Comparison of ENCODE assay signal across 30 cellular contexts in the genomic region with DNA sequence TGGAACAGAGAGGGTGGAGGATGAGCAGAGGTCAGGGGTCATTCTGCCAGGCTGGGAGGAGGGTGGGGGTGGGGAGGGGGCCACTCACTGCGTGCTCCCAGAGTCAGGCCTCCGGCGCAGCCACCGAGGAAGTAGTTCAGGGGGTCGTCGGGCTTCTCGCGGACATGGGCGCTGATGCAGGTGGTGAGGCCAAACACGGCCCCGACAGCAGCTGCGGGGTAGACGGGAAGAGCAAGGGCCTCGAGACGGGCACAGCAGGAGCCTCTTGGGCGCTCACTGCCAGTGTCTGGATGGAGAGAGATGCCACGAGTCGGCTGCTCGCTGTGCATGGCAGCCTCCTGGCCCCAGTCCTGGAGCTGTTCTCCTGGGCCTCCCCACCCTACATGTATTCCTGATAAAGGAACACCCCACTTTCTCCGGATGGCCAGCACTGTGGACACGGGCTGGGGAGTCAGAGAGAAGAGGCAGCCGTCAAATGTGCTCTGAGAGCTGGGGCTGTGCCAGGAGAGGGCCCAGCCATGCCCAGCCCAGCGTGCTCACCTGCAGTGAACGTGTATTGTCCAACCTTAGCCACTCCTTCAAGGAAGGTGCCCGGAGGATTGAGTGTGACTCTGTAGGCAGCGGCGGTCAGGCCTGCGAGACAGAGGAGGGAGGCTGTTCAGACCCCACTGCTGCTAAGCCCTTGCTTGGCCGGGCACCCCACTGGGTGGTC. TPM values are rescaled to one million over a fixed set of nuclear protein-coding genes. Genes with fewer than 3 reads are reported as not detected.
"Had no signal": no experiment of that assay in that cellular context is flagged by ENCODE, and none has a peak within 500 bp of the region (broad histone marks: within the 10 kb centered on the region; RNA-seq: fewer than 3 reads in every experiment).

No MANE protein-coding gene starts in this region.

- H3K27me3 ChIP-seq: Peyer's patch, SJSA1 had no signal

- H3K4me3 ChIP-seq: PC-9, Peyer's patch, SJSA1, SK-N-MC had no signal

- H3K9me3 ChIP-seq: Peyer's patch, SJSA1 had no signal

- DNase-seq: IMR-90, KBM-7, MV-4-11, NCI-H1048, NCI-H1105, NCI-H1417, NCI-H1436 treated with DMSO at 0.1 percent for 48 hours, NCI-H1694, NCI-H187 treated with DMSO at 0.1 percent for 48 hours, NCI-H2029 treated with DMSO at 0.1 percent for 48 hours, NCI-H2171 treated with DMSO at 0.1 percent for 48 hours, NCI-H2227 treated with DMSO at 0.1 percent for 48 hours, NCI-H524, NCI-H526 treated with DMSO at 0.1 percent for 48 hours, NCI-H774, OCI-M1, PC-9, Peyer's patch, Right ventricle myocardium superior, SIG-M5, SW 1271, T-cell had no signal

- H3K27ac ChIP-seq: PC-9, Peyer's patch, SJSA1, SK-N-MC had no signal

- FAIRE-seq: HepG2 had no signal

- H3K4me2 ChIP-seq: PC-9 had no signal

- H2AFZ ChIP-seq: PC-9 had no signal

- ATAC-seq: HepG2, T-cell had no signal

RNA-seq across cellular contexts. Expression of gene FUT5, which starts 26.2 kb away (rescaled TPM):
- total RNA-seq: HepG2, HT1080, IMR-90, LHCN-M2, MCF 10A, NCI-H460, PC-9, Peyer's patch, Right ventricle myocardium superior, RPMI7951, SJSA1 had no signal
- polyA plus RNA-seq: IMR-90 had no signal

RNA-seq across cellular contexts. Expression of gene FUT3, which starts 45.3 kb away (rescaled TPM):
- total RNA-seq: HT1080, IMR-90, LHCN-M2, NCI-H460, Right ventricle myocardium superior, RPMI7951, SJSA1 had no signal
- polyA plus RNA-seq: IMR-90 had no signal
